18 cellular contexts compared by ENCODE assay signal in the genomic region with DNA sequence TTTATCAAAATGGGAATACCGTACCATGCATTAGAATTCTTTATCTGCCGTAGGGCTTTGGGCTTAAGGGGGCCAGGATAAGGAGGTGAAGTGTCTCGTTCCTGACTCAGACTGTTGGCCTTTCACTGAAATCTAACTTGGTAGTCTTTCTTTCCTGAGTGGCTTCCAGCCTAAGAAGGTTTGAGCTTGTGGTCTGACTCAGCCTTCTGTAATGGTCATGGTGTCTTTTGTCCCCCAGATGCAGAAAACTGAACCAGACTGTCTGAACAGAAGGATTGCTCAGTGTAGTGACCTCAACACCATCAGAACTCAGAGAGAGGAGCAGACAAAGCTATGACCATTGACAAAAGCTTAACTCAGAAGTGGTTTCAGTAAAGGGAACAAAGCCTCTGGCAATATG. TPM values are rescaled to one million over a fixed set of nuclear protein-coding genes. Genes with fewer than 3 reads are reported as not detected.
DNase-seq lines count a peak whose midpoint lies in the region; ATAC-seq and TF ChIP-seq lines count a peak whose summit lies in the region.
"Had no signal": no experiment of that assay in that cellular context is flagged by ENCODE, and none has a peak within 500 bp of the region (broad histone marks: within the 10 kb centered on the region; RNA-seq: fewer than 3 reads in every experiment).

No MANE protein-coding gene starts in this region.

- no peak for ATAC-seq in HG02981 (IDR thresholded peaks at IDR 0.05; ENCODE audit: unreplicated experiment)
- no peak for ATAC-seq in HG02588 (IDR thresholded peaks at IDR 0.05; ENCODE audit: unreplicated experiment)
- ATAC-seq: left lung had no signal

- H3K36me3 ChIP-seq in BJ (ENCODE audit: control insufficient read depth, insufficient read depth, low read length), result no peaks in the 10 kb centered on the region
- H3K36me3 ChIP-seq: BLaER1, left lung, prostate gland, suprapubic skin had no signal

- no peak for TF ChIP-seq CTCF in BJ (IDR thresholded peaks at IDR 0.05; ENCODE audit: insufficient read depth, low read depth, low read length)
- TF ChIP-seq CTCF in cardiac fibroblast (IDR thresholded peaks at IDR 0.05; ENCODE audit: low read depth, low read length), result no peak

- no peak overlapping the region for H3K4me3 ChIP-seq in BJ (ENCODE audit: low read depth, low read length)
- no peak overlapping the region for H3K4me3 ChIP-seq in cardiac fibroblast (replicated peaks in 1 of 2; ENCODE audit: low read depth in 2 of 2, low read length in 2 of 2)
- H3K4me3 ChIP-seq: BLaER1, left lung, prostate gland, SK-N-MC, suprapubic skin had no signal

- DNase-seq in BJ (ENCODE audit: low read depth), result peak; percentile 79
- DNase-seq in NCI-H226, result peak; percentile 55
- DNase-seq in cardiac fibroblast (ENCODE audit: low read depth in 2 of 2), result peak; percentile 31 to 88
- DNase-seq in islet precursor cell, result peak; percentile 68
- no peak for DNase-seq in kidney glomerular epithelial cell (lab: John Stamatoyannopoulos, UW)
- no peak for DNase-seq in activated CD4-positive, alpha-beta T cell treated with anti-CD3 and anti-CD28 coated beads for 1 hour
- DNase-seq: activated CD4-positive, alpha-beta memory T cell treated with anti-CD3 and anti-CD28 coated beads for 36 hours; DMS53; effector memory CD4-positive, alpha-beta T cell; NCI-H1092 treated with DMSO at 0.1 percent for 48 hours; NCI-H2227 treated with DMSO at 0.1 percent for 48 hours had no signal

- POLR2A ChIA-PET in BJ (lab: Charles Lee), result interaction anchor here (0.6 kb wide), 1 partner anchor 26 kb away, joined by 4 read pairs; no protein-coding TSS in a partner anchor

- no peaks in the 10 kb centered on the region for H3K27me3 ChIP-seq in BJ (ENCODE audit: control insufficient read depth, insufficient read depth, low read length)
- H3K27me3 ChIP-seq: BLaER1, left lung, suprapubic skin had no signal

- CTCF ChIA-PET in BJ (lab: Yijun Ruan, JAX), result interaction anchor here (0.8 kb wide), 1 partner anchor 10 kb away, joined by 3 read pairs; no protein-coding TSS in a partner anchor

RNA-seq across cellular contexts. Expression of gene WNT2, which starts 39.5 kb away (rescaled TPM):
- 7.7 and 8.4 TPM in 2 replicates for polyA plus RNA-seq in BJ (2011; rRNA removed)
- polyA minus RNA-seq in BJ (2011; rRNA and poly(A)+ RNA removed), result 4.1 and 7.2 TPM in 2 replicates

Comparison
In these comparisons a context has a peak if more than half of its experiments do, and no peak if none do; other contexts are left out.
1. DNase-seq: peak in BJ (single experiment), NCI-H226 (single experiment), cardiac fibroblast (2 of 2) and islet precursor cell (single experiment); none in kidney glomerular epithelial cell (single experiment) and activated CD4-positive, alpha-beta T cell treated with anti-CD3 and anti-CD28 coated beads for 1 hour (single experiment).